ENCODE assay signal across 8 cellular contexts in genomic region chr1:179129702-179130473, GRCh38. TPM values are rescaled to one million over a fixed set of nuclear protein-coding genes. Genes with fewer than 3 reads are reported as not detected.
DNase-seq lines count a peak whose midpoint lies in the region; ATAC-seq and TF ChIP-seq lines count a peak whose summit lies in the region.

No MANE protein-coding gene starts in this region.

- H3K79me2 ChIP-seq in SK-N-SH (ENCODE audit: insufficient read depth), result peaks cover 95% of the 10 kb centered on the region

- no peaks in the 10 kb centered on the region for H3K27me3 Mint-ChIP-seq in central memory CD8-positive, alpha-beta T cell
- H3K27me3 Mint-ChIP-seq in naive thymus-derived CD4-positive, alpha-beta T cell, result no peaks in the 10 kb centered on the region

- H4K20me1 ChIP-seq in BLaER1, result no peaks in the 10 kb centered on the region
- peaks cover 6% of the 10 kb centered on the region for H4K20me1 ChIP-seq in SK-N-SH (ENCODE audit: insufficient read depth)

- H3K9me2 ChIP-seq in SK-N-SH, result no peaks in the 10 kb centered on the region

- WGBS in SK-N-SH (ENCODE audit: low lambda C conversion rate), result 73% methylated on average over 10 of the region's 10 CpGs

- no peaks in the 10 kb centered on the region for H3K9me3 Mint-ChIP-seq in central memory CD8-positive, alpha-beta T cell
- H3K9me3 Mint-ChIP-seq in naive thymus-derived CD4-positive, alpha-beta T cell, result peaks cover 0 to 4% (median 0%) of the 10 kb centered on the region in 11 donors

- intact Hi-C loops in naive thymus-derived CD4-positive, alpha-beta T cell (cut with micrococcal nuclease), result loop anchor here (1.0 to 5.0 kb wide), 12 partner anchors 12 to 824 kb away; partner anchors contain the start of genes AXDND1 (in 2 of the 2), SOAT1 (in 2 of the 2), CEP350 (in 1 of the 2) and FAM20B (in 1 of the 2)

- peak overlapping the region; percentile 65 for H3K27ac ChIP-seq in BLaER1
- H3K27ac ChIP-seq in SK-N-SH (ENCODE audit: low read depth in 2 of 2, low read length in 1 of 2), result peak overlapping the region in 1 of 2 experiments; percentile 92; a peak in 3 of 4 replicates
- peak overlapping the region; percentile 79 for H3K27ac ChIP-seq in naive thymus-derived CD4-positive, alpha-beta T cell (ENCODE audit: low read depth, low read length)

- peak overlapping the region; percentile 56 for H3K4me2 ChIP-seq in BLaER1
- H3K4me2 ChIP-seq in SK-N-SH, result peak overlapping the region; percentile 39

- ATAC-seq in HG03159 (IDR thresholded peaks at IDR 0.05; ENCODE audit: unreplicated experiment), result peak; percentile 96
- ATAC-seq in central memory CD8-positive, alpha-beta T cell (replicated peaks; ENCODE audit: extremely low read depth, poor library complexity, severe bottlenecking), result peak; percentile 97
- ATAC-seq in naive thymus-derived CD4-positive, alpha-beta T cell, result peak; percentile 95

- H3K27me3 ChIP-seq in BLaER1 (no peaks in the 10 kb centered on the region), SK-N-SH (ENCODE audit: insufficient read depth) (no peaks in the 10 kb centered on the region)
- H3K27me3 ChIP-seq in naive thymus-derived CD4-positive, alpha-beta T cell (ENCODE audit: control insufficient read depth in 2 of 2, insufficient read depth in 2 of 2, low read length in 2 of 2), result no peaks in the 10 kb centered on the region

- H3K4me3 ChIP-seq in BLaER1 (peak overlapping the region; percentile 44; the same call in 1 of the 2 replicates), SK-N-SH (ENCODE audit: low read depth in 2 of 2, low read length in 1 of 2) (peak overlapping the region in 1 of 2 experiments; percentile 18; a peak in 1 of 4 replicates)
- peak overlapping the region; percentile 38 for H3K4me3 ChIP-seq in naive thymus-derived CD4-positive, alpha-beta T cell (ENCODE audit: low read length)

- DNase-seq in GM19240 (ENCODE audit: insufficient read length, low spot score) (peak; percentile 25), SK-N-SH (no peak), hepatic stellate cell (ENCODE audit: low spot score) (no peak), NCI-H82 (lab: John Stamatoyannopoulos, UW) (no peak)
- peak in 1 of 2 donors; percentile 33 for DNase-seq in central memory CD8-positive, alpha-beta T cell (ENCODE audit: low spot score in 2 of 2)
- DNase-seq in naive thymus-derived CD4-positive, alpha-beta T cell, result peak in 8 of 9 donors; percentile 28 to 83 (median 72)

- H3K4me3 Mint-ChIP-seq in central memory CD8-positive, alpha-beta T cell, result peak overlapping the region; percentile 72
- H3K4me3 Mint-ChIP-seq in naive thymus-derived CD4-positive, alpha-beta T cell, result peak overlapping the region; percentile 63 to 93 (median 80)

- TF ChIP-seq EP300 in SK-N-SH (IDR thresholded peaks at IDR 0.05; ENCODE audit: borderline replicate concordance in 1 of 2, low read depth in 1 of 2, low read length in 1 of 2), result no peak

- H3K4me1 ChIP-seq in BLaER1 (peaks cover 18% of the 10 kb centered on the region), SK-N-SH (ENCODE audit: control insufficient read depth in 1 of 2, insufficient read depth in 2 of 2, low read depth in 1 of 2, low read length in 1 of 2) (peaks cover 4 to 25% of the 10 kb centered on the region in 2 experiments)
- peaks cover 4 to 17% of the 10 kb centered on the region in 2 donors for H3K4me1 ChIP-seq in naive thymus-derived CD4-positive, alpha-beta T cell (ENCODE audit: control insufficient read depth in 2 of 2, insufficient read depth in 2 of 2, low read length in 2 of 2)

- H3K9ac ChIP-seq in BLaER1 (peak overlapping the region; percentile 5; the same call in 1 of the 2 replicates), SK-N-SH (no peak overlapping the region)

- H2AFZ ChIP-seq in SK-N-SH (ENCODE audit: low read depth), result no peak overlapping the region

- CTCF ChIA-PET in SK-N-SH (lab: Yijun Ruan, JAX), result interaction anchor here (0.6 kb wide), 1 partner anchor 11 kb away, joined by 3 read pairs; no protein-coding TSS in a partner anchor
- CTCF ChIA-PET in naive thymus-derived CD4-positive, alpha-beta T cell (lab: Charles Lee), result interaction anchor here (0.7 to 1.3 kb wide), 3 partner anchors 9 to 579 kb away, joined by 3 to 5 read pairs (median 4); no protein-coding TSS in a partner anchor

- H3K36me3 Mint-ChIP-seq in central memory CD8-positive, alpha-beta T cell (ENCODE audit: insufficient read depth), result peaks cover 2% of the 10 kb centered on the region
- H3K36me3 Mint-ChIP-seq in naive thymus-derived CD4-positive, alpha-beta T cell, result peaks cover 0 to 12% (median 8%) of the 10 kb centered on the region in 5 donors

- POLR2A ChIA-PET in SK-N-SH (lab: Yijun Ruan, JAX), result no interaction called here
- POLR2A ChIA-PET in naive thymus-derived CD4-positive, alpha-beta T cell (lab: Charles Lee), result interaction anchor here (0.6 to 1.2 kb wide), 6 partner anchors 13 to 753 kb away, joined by 3 to 5 read pairs (median 4); partner anchors contain the start of genes AXDND1 and SOAT1

- peaks cover 63% of the 10 kb centered on the region for H3F3A ChIP-seq in SK-N-SH (replicated peaks; ENCODE audit: insufficient read depth)

- H3K9me3 ChIP-seq in BLaER1 (no peaks in the 10 kb centered on the region), SK-N-SH (no peaks in the 10 kb centered on the region)
- H3K9me3 ChIP-seq in naive thymus-derived CD4-positive, alpha-beta T cell (ENCODE audit: control insufficient read depth in 2 of 3, low read length in 3 of 3), result no peaks in the 10 kb centered on the region

- no peak for TF ChIP-seq CTCF in SK-N-SH (IDR thresholded peaks at IDR 0.05)

- peaks cover 14% of the 10 kb centered on the region for H3K4me1 Mint-ChIP-seq in central memory CD8-positive, alpha-beta T cell
- peaks cover 3 to 33% (median 22%) of the 10 kb centered on the region in 7 donors for H3K4me1 Mint-ChIP-seq in naive thymus-derived CD4-positive, alpha-beta T cell

- H3K36me3 ChIP-seq in BLaER1, result peaks cover 24% of the 10 kb centered on the region
- H3K36me3 ChIP-seq in SK-N-SH (replicated peaks in 1 of 2; ENCODE audit: control insufficient read depth in 1 of 2, insufficient read depth in 2 of 2, low read length in 1 of 2), result peaks cover 20 to 46% of the 10 kb centered on the region in 2 experiments
- H3K36me3 ChIP-seq in naive thymus-derived CD4-positive, alpha-beta T cell (ENCODE audit: control insufficient read depth in 2 of 3, insufficient read depth in 3 of 3, low read length in 3 of 3), result peaks cover 0 to 5% (median 0%) of the 10 kb centered on the region in 3 experiments

- TF ChIP-seq RAD21 in SK-N-SH (IDR thresholded peaks at IDR 0.05; ENCODE audit: low read length), result no peak

- H3K27ac Mint-ChIP-seq in central memory CD8-positive, alpha-beta T cell (ENCODE audit: low read depth), result peak overlapping the region; percentile 80
- peak overlapping the region; percentile 87 to 96 (median 94) for H3K27ac Mint-ChIP-seq in naive thymus-derived CD4-positive, alpha-beta T cell

TF ChIP-seq in SK-N-SH, 30 proteins besides CTCF, POLR2A, EP300 and RAD21:
- TF ChIP-seq MAX (IDR thresholded peaks at IDR 0.05; ENCODE audit: low read depth) (peak; percentile 26; the same call in 1 of the 2 replicates), SMC3 (IDR thresholded peaks at IDR 0.05; ENCODE audit: low read depth, low read length) (no peak)

RNA-seq across cellular contexts. Expression of gene TOR3A, which starts 48.0 kb away (rescaled TPM):
- polyA plus RNA-seq in SK-N-SH (2012; rRNA removed), result 29.9 and 33.2 TPM in 2 replicates
- 17.8 and 25.9 TPM in 2 replicates for polyA plus RNA-seq in SK-N-SH (2012; cell fraction: cytosol; rRNA removed)
- polyA plus RNA-seq in SK-N-SH (2012; cell fraction: nucleus; rRNA removed), result 23.3 and 29.7 TPM in 2 replicates
- 10 to 100 TPM; 18.8 to 43.8 (median 21.7) TPM for total RNA-seq in naive thymus-derived CD4-positive, alpha-beta T cell
- 10 to 100 TPM; 22.0 to 24.3 TPM for polyA plus RNA-seq in naive thymus-derived CD4-positive, alpha-beta T cell

Comparison
In these comparisons a context has a peak if more than half of its experiments do, and no peak if none do; other contexts are left out.
1. DNase-seq: peak in GM19240 (single experiment) and naive thymus-derived CD4-positive, alpha-beta T cell (8 of 9); none in SK-N-SH (single experiment), hepatic stellate cell (single experiment) and NCI-H82 (single experiment).
2. Peak in every context shown above with its lines, with median percentiles within 50 percentile points of each other: ATAC-seq.